29 cellular contexts compared by ENCODE assay signal in the genomic region with DNA sequence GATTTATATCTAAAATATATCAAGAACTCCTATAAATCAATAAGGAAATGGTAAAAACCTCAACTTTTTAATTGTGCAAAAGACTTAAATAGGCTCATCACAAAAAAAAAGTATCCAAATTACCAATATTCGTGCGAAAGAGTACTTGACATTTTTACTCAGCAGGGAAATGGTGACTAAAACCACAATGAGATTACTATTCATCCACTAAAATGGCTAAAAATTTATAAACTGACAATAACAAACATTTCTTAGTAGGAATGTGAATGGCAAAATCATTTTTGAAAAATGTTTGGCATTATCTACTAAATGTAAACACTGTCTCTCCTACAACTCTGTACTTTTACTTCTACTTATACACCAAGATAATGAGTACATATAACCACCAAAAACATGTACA.
"Had no signal": no experiment of that assay in that cellular context is flagged by ENCODE, and none has a peak within 500 bp of the region (broad histone marks: within the 10 kb centered on the region; RNA-seq: fewer than 3 reads in every experiment).

No MANE protein-coding gene starts in this region.

- H3K9me3 ChIP-seq: esophagus muscularis mucosa, mucosa of descending colon, pancreas, right lobe of liver, thoracic aorta, tibial nerve, upper lobe of left lung had no signal

- H3K36me3 ChIP-seq: esophagus muscularis mucosa, heart right ventricle, neutrophil, pancreas, right lobe of liver, thoracic aorta, tibial nerve, upper lobe of left lung had no signal

- H3K4me1 Mint-ChIP-seq: immature natural killer cell; memory B cell; mesothelial cell of epicardium; naive B cell; stimulated activated naive B cell treated with anti-CD40 and anti-IgM and Interleukin-4, amounts not matched to agents 10 μg/mL and 1 μg/mL and 100 μg/mL, for 72 hours had no signal

- H3K27me3 Mint-ChIP-seq: memory B cell; naive B cell; natural killer cell treated with Interleukin-12 subunit alpha and Interleukin-12 subunit beta and Interleukin-15 and Interleukin-18, amount 100 ng/mL, for 72 hours; stimulated activated naive B cell treated with anti-CD40 and anti-IgM and Interleukin-4, amounts not matched to agents 10 μg/mL and 1 μg/mL and 100 μg/mL, for 72 hours; stimulated activated naive CD8-positive, alpha-beta T cell treated with anti-CD3 and anti-CD28 coated beads, Interleukin-15, Interleukin-2, amounts not matched to agents 100 ng/mL and 50 ng/mL, for 24 hours had no signal

- ATAC-seq: heart right ventricle; left lobe of liver; mucosa of descending colon; natural killer cell treated with Interleukin-12 subunit alpha and Interleukin-12 subunit beta and Interleukin-15 and Interleukin-18, amount 100 ng/mL, for 72 hours; pancreas; right lobe of liver; stimulated activated naive B cell treated with anti-CD40 and anti-IgM and Interleukin-4, amounts not matched to agents 10 μg/mL and 1 μg/mL and 100 μg/mL, for 72 hours had no signal

- H3K27ac Mint-ChIP-seq: immature natural killer cell; memory B cell; mesothelial cell of epicardium; naive B cell; natural killer cell treated with Interleukin-12 subunit alpha and Interleukin-12 subunit beta and Interleukin-15 and Interleukin-18, amount 100 ng/mL, for 72 hours; stimulated activated naive B cell treated with anti-CD40 and anti-IgM and Interleukin-4, amounts not matched to agents 10 μg/mL and 1 μg/mL and 100 μg/mL, for 72 hours; stimulated activated naive CD8-positive, alpha-beta T cell treated with anti-CD3 and anti-CD28 coated beads, Interleukin-15, Interleukin-2, amounts not matched to agents 100 ng/mL and 50 ng/mL, for 24 hours had no signal

- H3K36me3 Mint-ChIP-seq: immature natural killer cell; memory B cell; naive B cell; stimulated activated naive B cell treated with anti-CD40 and anti-IgM and Interleukin-4, amounts not matched to agents 10 μg/mL and 1 μg/mL and 100 μg/mL, for 72 hours had no signal

- H3K4me3 Mint-ChIP-seq: immature natural killer cell; memory B cell; mesothelial cell of epicardium; naive B cell; natural killer cell treated with Interleukin-12 subunit alpha and Interleukin-12 subunit beta and Interleukin-15 and Interleukin-18, amount 100 ng/mL, for 72 hours; neural crest cell; stimulated activated naive B cell treated with anti-CD40 and anti-IgM and Interleukin-4, amounts not matched to agents 10 μg/mL and 1 μg/mL and 100 μg/mL, for 72 hours; stimulated activated naive CD8-positive, alpha-beta T cell treated with anti-CD3 and anti-CD28 coated beads, Interleukin-15, Interleukin-2, amounts not matched to agents 100 ng/mL and 50 ng/mL, for 24 hours had no signal

- H3K27me3 ChIP-seq: esophagus muscularis mucosa, heart right ventricle, neutrophil, pancreas, right lobe of liver, tibial nerve, upper lobe of left lung had no signal

- H3K27ac ChIP-seq: coronary artery, esophagus muscularis mucosa, heart right ventricle, neutrophil, pancreas, right lobe of liver, thoracic aorta, tibial nerve, upper lobe of left lung had no signal

- H3K4me3 ChIP-seq: coronary artery, esophagus muscularis mucosa, heart right ventricle, lung, mucosa of descending colon, pancreas, right lobe of liver, thoracic aorta, tibial nerve, upper lobe of left lung had no signal

- H3K4me1 ChIP-seq: esophagus muscularis mucosa, heart right ventricle, pancreas, tibial nerve, upper lobe of left lung had no signal

- DNase-seq: dermis blood vessel endothelial cell; effector memory CD4-positive, alpha-beta T cell; foreskin melanocyte; glutamatergic neuron; heart right ventricle; hippocampal formation; immature natural killer cell; mucosa of descending colon; naive B cell; pancreas; retina; right lobe of liver; small intestine; stimulated activated CD4-positive, alpha-beta T cell treated with anti-CD3 and anti-CD28 coated beads, Interleukin-15, amount 100 ng/mL, for 24 hours; stimulated activated CD4-positive, alpha-beta T cell treated with anti-CD3 and anti-CD28 coated beads, Interleukin-2, amount 100 ng/mL, for 48 hours; stimulated activated naive B cell treated with anti-CD40 and anti-IgM and Interleukin-4, amounts not matched to agents 10 μg/mL and 1 μg/mL and 100 μg/mL, for 72 hours; upper lobe of left lung had no signal
